Comparison of ENCODE assay signal across 12 cellular contexts in the genomic region with DNA sequence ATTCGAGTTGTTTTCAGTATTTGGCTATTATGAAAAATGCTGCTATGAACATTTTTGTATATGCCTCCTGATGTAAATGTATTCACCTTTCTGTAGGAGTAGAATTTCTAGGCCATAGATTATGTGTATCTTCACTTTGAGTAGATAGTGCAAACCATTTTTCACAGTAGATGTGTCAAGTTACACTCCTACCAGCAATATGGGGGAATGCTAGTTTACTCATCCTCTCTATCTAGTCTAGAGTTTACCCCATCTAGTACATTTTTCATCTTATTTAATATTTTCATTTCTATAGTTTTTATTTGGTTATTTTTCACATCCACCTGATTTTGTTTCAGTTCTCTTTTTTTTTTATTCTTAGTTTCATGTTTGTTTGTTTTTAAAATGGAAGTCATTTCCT.
"Had no signal": no experiment of that assay in that cellular context is flagged by ENCODE, and none has a peak within 500 bp of the region (broad histone marks: within the 10 kb centered on the region; RNA-seq: fewer than 3 reads in every experiment).

No MANE protein-coding gene starts in this region.

- H3K27me3 Mint-ChIP-seq: activated naive CD8-positive, alpha-beta T cell had no signal

- H3K27me3 ChIP-seq: cardiac muscle cell, hepatocyte, ovary, SJCRH30, stomach, upper lobe of right lung had no signal

- H3K9me3 Mint-ChIP-seq: natural killer cell had no signal

- H3K36me3 ChIP-seq: ovary, SJCRH30, thoracic aorta had no signal

- H3K4me3 Mint-ChIP-seq: natural killer cell had no signal

- H3K4me3 ChIP-seq: cardiac muscle cell, hepatocyte, lung, ovary, SJCRH30, skin epidermis, stomach, thoracic aorta, upper lobe of right lung had no signal

- H3K27ac Mint-ChIP-seq: natural killer cell had no signal

- H3K36me3 Mint-ChIP-seq: natural killer cell had no signal

- H3K4me1 Mint-ChIP-seq: natural killer cell had no signal

- DNase-seq: activated gamma-delta T cell, natural killer cell, upper lobe of right lung had no signal
